In the genomic region with DNA sequence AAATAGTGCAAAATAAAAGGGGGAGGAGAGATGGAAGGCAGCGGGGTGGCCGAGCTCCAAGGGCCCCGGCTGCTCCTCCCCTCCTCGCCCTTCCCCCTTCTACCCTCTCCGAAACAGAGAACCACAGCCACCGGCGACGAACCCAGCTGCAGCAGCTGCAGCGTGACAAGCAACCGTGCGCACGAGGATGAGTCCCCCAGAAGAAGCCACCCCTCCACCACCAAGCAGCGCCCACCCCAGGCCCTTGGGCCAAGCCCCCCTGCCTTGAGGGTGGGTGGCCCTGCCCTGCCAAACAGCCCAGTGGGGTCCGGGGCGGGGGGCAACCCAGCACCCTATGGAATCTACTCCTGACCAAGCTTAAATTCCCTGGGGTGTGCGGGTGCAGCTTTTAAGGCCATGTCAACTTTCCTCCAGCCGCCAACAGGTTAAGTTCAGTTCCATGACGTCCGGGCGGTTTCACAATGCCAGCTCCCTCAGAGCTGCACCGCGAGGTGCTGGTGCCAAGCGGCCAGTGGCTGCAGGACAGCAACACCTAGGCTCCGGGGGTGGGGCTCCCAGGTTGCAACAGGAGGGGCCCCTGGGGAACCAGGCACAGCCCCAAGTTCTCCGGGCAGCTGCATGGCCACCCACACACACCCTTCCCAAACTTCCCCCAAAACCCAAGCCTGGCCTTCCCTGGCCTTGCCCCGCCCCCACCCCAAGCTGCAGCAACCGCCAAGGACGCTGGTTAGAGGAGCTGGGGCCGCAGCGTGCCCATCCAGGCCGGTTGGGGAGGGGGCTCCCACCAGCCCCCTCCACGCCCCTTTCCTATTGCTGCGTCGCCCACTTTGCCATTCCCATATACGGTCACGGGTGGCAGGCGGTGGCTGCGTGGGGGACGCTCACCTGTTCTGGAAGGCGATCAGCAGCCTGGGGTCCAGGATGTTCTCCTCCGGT, we compare ENCODE assay signal across 8 cellular contexts. TPM values are rescaled to one million over a fixed set of nuclear protein-coding genes. Genes with fewer than 3 reads are reported as not detected.
DNase-seq lines count a peak whose midpoint lies in the region; ATAC-seq and TF ChIP-seq lines count a peak whose summit lies in the region.

No MANE protein-coding gene starts in this region.

- peaks cover 40% of the 10 kb centered on the region for H3K79me1 ChIP-seq in mesenchymal stem cell (replicated peaks; ENCODE audit: low read length, poor library complexity, severe bottlenecking)

- no peak overlapping the region for H2BK15ac ChIP-seq in mesenchymal stem cell (ENCODE audit: low read depth, poor library complexity, severe bottlenecking)

- peak overlapping the region; percentile 18 for H2AFZ ChIP-seq in mesenchymal stem cell (ENCODE audit: low read depth, low read length)

- H3K4me1 Mint-ChIP-seq in dendritic cell treated with granulocyte-macrophage colony-stimulating factor and Interleukin-4, amounts not matched to agents 40 ng/mL and 50 ng/mL, for 4 days (ENCODE audit: low read depth) = peaks cover 83% of the 10 kb centered on the region

- peaks cover 60% of the 10 kb centered on the region for H3K36me3 Mint-ChIP-seq in dendritic cell treated with granulocyte-macrophage colony-stimulating factor and Interleukin-4, amounts not matched to agents 40 ng/mL and 50 ng/mL, for 4 days (ENCODE audit: low read depth)

- H3K4me2 ChIP-seq in mesenchymal stem cell (ENCODE audit: low read length, poor library complexity, severe bottlenecking) = peak overlapping the region; percentile 100

- peaks cover 27% of the 10 kb centered on the region for H3K27me3 Mint-ChIP-seq in dendritic cell treated with granulocyte-macrophage colony-stimulating factor and Interleukin-4, amounts not matched to agents 40 ng/mL and 50 ng/mL, for 4 days

- no peaks in the 10 kb centered on the region for H3K9me3 Mint-ChIP-seq in dendritic cell treated with granulocyte-macrophage colony-stimulating factor and Interleukin-4, amounts not matched to agents 40 ng/mL and 50 ng/mL, for 4 days

- H3K27ac ChIP-seq in SK-N-MC = peak overlapping the region; percentile 29; the same call in 1 of the 2 replicates
- no peak overlapping the region for H3K27ac ChIP-seq in mesenchymal stem cell (ENCODE audit: low read length, poor library complexity, severe bottlenecking)
- peak overlapping the region; percentile 70 for H3K27ac ChIP-seq in thymus (ENCODE audit: low read depth)

- H3K27me3 ChIP-seq in GM06990 (replicated peaks; ENCODE audit: control insufficient read depth, insufficient read depth, low read length) (no peaks in the 10 kb centered on the region; the same call in 1 of the 2 replicates), mesenchymal stem cell (ENCODE audit: control insufficient read depth in 1 of 2, insufficient read depth in 1 of 2, low read length in 2 of 2) (peaks cover 23 to 24% of the 10 kb centered on the region in 2 experiments), thymus (ENCODE audit: control insufficient read depth, insufficient read depth) (peaks cover 27% of the 10 kb centered on the region)

- H3K9me3 ChIP-seq in SK-N-MC (ENCODE audit: low read depth, low read length) (no peaks in the 10 kb centered on the region), mesenchymal stem cell (ENCODE audit: control insufficient read depth, low read length) (no peaks in the 10 kb centered on the region), thymus (ENCODE audit: control insufficient read depth) (no peaks in the 10 kb centered on the region)

- H3K14ac ChIP-seq in mesenchymal stem cell (ENCODE audit: low read length in 2 of 2) = peak overlapping the region in 1 of 2 experiments; percentile 94

- H3K23ac ChIP-seq in mesenchymal stem cell (ENCODE audit: low read length in 2 of 2) = peak overlapping the region in 1 of 2 experiments; percentile 63

- intact Hi-C loops in dendritic cell treated with granulocyte-macrophage colony-stimulating factor and Interleukin-4, amounts not matched to agents 40 ng/mL and 50 ng/mL, for 4 days (cut with micrococcal nuclease) = no loop called here

- no peak overlapping the region for H2BK120ac ChIP-seq in mesenchymal stem cell (ENCODE audit: low read depth, low read length)

- peak overlapping the region; percentile 93 for H3K27ac Mint-ChIP-seq in dendritic cell treated with granulocyte-macrophage colony-stimulating factor and Interleukin-4, amounts not matched to agents 40 ng/mL and 50 ng/mL, for 4 days

- peak overlapping the region; percentile 75 for H3K9ac ChIP-seq in SK-N-MC (ENCODE audit: insufficient read length)
- peak overlapping the region; percentile 92 for H3K9ac ChIP-seq in mesenchymal stem cell (ENCODE audit: low read length)

- peak overlapping the region; percentile 13 to 62 for H3K4ac ChIP-seq in mesenchymal stem cell (ENCODE audit: low read depth in 1 of 2, low read length in 2 of 2)

- peak overlapping the region; percentile 34 for H4K91ac ChIP-seq in mesenchymal stem cell (ENCODE audit: low read length)

- H3K4me3 ChIP-seq in GM06990 (replicated peaks; ENCODE audit: low read depth, low read length) = peak overlapping the region; percentile 79
- H3K4me3 ChIP-seq in SK-N-MC = peak overlapping the region; percentile 87
- H3K4me3 ChIP-seq in mesenchymal stem cell (ENCODE audit: insufficient read depth in 1 of 2, low read depth in 1 of 2, low read length in 2 of 2) = peak overlapping the region; percentile 30 to 95
- H3K4me3 ChIP-seq in thymus (ENCODE audit: low read length) = peak overlapping the region; percentile 84

- no peak overlapping the region for H4K8ac ChIP-seq in mesenchymal stem cell (ENCODE audit: low read length)

- TF ChIP-seq CTCF in GM06990 (IDR thresholded peaks at IDR 0.05; ENCODE audit: insufficient read depth, low read length, poor library complexity, severe bottlenecking) = no peak

- H3K36me3 ChIP-seq in GM06990 (ENCODE audit: control insufficient read depth, insufficient read depth, low read length) (peaks cover 6% of the 10 kb centered on the region), SK-N-MC (ENCODE audit: insufficient read depth, low read length) (peaks cover 49% of the 10 kb centered on the region), mesenchymal stem cell (ENCODE audit: control insufficient read depth in 1 of 2, insufficient read depth in 2 of 2, low read depth in 1 of 2, low read length in 2 of 2) (peaks cover 16 to 38% of the 10 kb centered on the region in 2 experiments), thymus (ENCODE audit: control insufficient read depth, insufficient read depth) (peaks cover 25% of the 10 kb centered on the region)

- H3K18ac ChIP-seq in mesenchymal stem cell (ENCODE audit: low read depth in 1 of 2, low read length in 2 of 2) = peak overlapping the region; percentile 69 to 91

- WGBS in mesenchymal stem cell = 8% methylated on average over 37 of the region's 41 CpGs
- WGBS in thymus = 3% methylated on average over 41 of the region's 41 CpGs

- peak; percentile 85 for DNase-seq in GM06990 (ENCODE audit: extremely low read depth, insufficient read length)
- DNase-seq in SK-N-MC (ENCODE audit: low read depth, low spot score) = no peak
- peak; percentile 86 for DNase-seq in mesenchymal stem cell
- DNase-seq in activated CD4-positive, CD25-positive, alpha-beta regulatory T cell (lab: John Stamatoyannopoulos, UW) = no peak
- no peak for DNase-seq in NCI-H187 treated with DMSO at 0.1 percent for 48 hours (lab: John Stamatoyannopoulos, UW)

- ATAC-seq in HG03175 (IDR thresholded peaks at IDR 0.05; ENCODE audit: unreplicated experiment) = peak; percentile 34

- peak overlapping the region; percentile 92 for H3K4me3 Mint-ChIP-seq in dendritic cell treated with granulocyte-macrophage colony-stimulating factor and Interleukin-4, amounts not matched to agents 40 ng/mL and 50 ng/mL, for 4 days

- H3K4me1 ChIP-seq in mesenchymal stem cell (ENCODE audit: control insufficient read depth, insufficient read depth, low read depth, low read length) (peaks cover 65% of the 10 kb centered on the region), thymus (ENCODE audit: control insufficient read depth, insufficient read depth, low read length) (peaks cover 46% of the 10 kb centered on the region)

- no peak overlapping the region for H2BK5ac ChIP-seq in mesenchymal stem cell (ENCODE audit: low read depth, low read length, poor library complexity, severe bottlenecking)

- peak overlapping the region in 1 of 2 experiments; percentile 49 for H2BK12ac ChIP-seq in mesenchymal stem cell (ENCODE audit: low read length in 2 of 2)

- H2AK5ac ChIP-seq in mesenchymal stem cell (ENCODE audit: low read length, severe bottlenecking) = no peak overlapping the region

RNA-seq across cellular contexts. Expression of a gene that starts 2.0 kb away (rescaled TPM):
- polyA plus RNA-seq in mesenchymal stem cell (2013, experiment 1 of 2) = 21.6 TPM
- polyA plus RNA-seq in mesenchymal stem cell (2013, experiment 2 of 2) = 21.8 TPM
- 32.1 TPM for polyA plus RNA-seq in thymus

RNA-seq across cellular contexts. Expression of a gene that starts 40.3 kb away (rescaled TPM):
- polyA plus RNA-seq in mesenchymal stem cell (2013, experiment 1 of 2) = 2.9 TPM
- 2.8 TPM for polyA plus RNA-seq in mesenchymal stem cell (2013, experiment 2 of 2)
- polyA plus RNA-seq in thymus = 12.8 TPM

RNA-seq across cellular contexts. Expression of a gene that starts 59.3 kb away (rescaled TPM):
- 2.2 TPM for polyA plus RNA-seq in mesenchymal stem cell (2013, experiment 1 of 2)
- polyA plus RNA-seq in mesenchymal stem cell (2013, experiment 2 of 2) = 1.9 TPM
- 4.4 TPM for polyA plus RNA-seq in thymus

Comparison
In these comparisons a context has a peak if more than half of its experiments do, and no peak if none do; other contexts are left out.
1. DNase-seq: peak in GM06990 (single experiment) and mesenchymal stem cell (single experiment); none in SK-N-MC (single experiment), activated CD4-positive, CD25-positive, alpha-beta regulatory T cell (0 of 4) and NCI-H187 treated with DMSO at 0.1 percent for 48 hours (single experiment).
2. Peak in every context shown above with its lines, with median percentiles within 50 percentile points of each other: H3K4me3 ChIP-seq.